17 cellular contexts compared by ENCODE assay signal in genomic region chr5:67771791-67772190, GRCh38.
DNase-seq lines count a peak whose midpoint lies in the region; ATAC-seq, FAIRE-seq and TF ChIP-seq lines count a peak whose summit lies in the region.
"Had no signal": no experiment of that assay in that cellular context is flagged by ENCODE, and none has a peak within 500 bp of the region (broad histone marks: within the 10 kb centered on the region; RNA-seq: fewer than 3 reads in every experiment).

No MANE protein-coding gene starts in this region.

- TF ChIP-seq POLR2A in HepG2 (IDR thresholded peaks at IDR 0.05; ENCODE audit: insufficient read depth in 1 of 2, low read depth in 2 of 2, low read length in 2 of 2) (no peak), right lobe of liver (IDR thresholded peaks at IDR 0.05) (no peak)

- H3K9me3 ChIP-seq in HepG2 (ENCODE audit: low read length) (0 out of 2 replicates have a peak, but pooled peaks cover 4% of the 10 kb centered on the region), right lobe of liver (no peaks in the 10 kb centered on the region)
- H3K9me3 ChIP-seq: BLaER1 treated with 17β-estradiol and CSF1 and Interleukin-3, amounts not matched to agents 10 nM and 100 nM had no signal

- H3K27me3 Mint-ChIP-seq in nephron (ENCODE audit: low read depth) (no peaks in the 10 kb centered on the region), progenitor cell of endocrine pancreas (no peaks in the 10 kb centered on the region), type B pancreatic cell (no peaks in the 10 kb centered on the region)

- no peak for FAIRE-seq in HepG2 (lab: Jason Lieb, UNC)
- FAIRE-seq: GM12878, GM18507 had no signal

- no peak overlapping the region for H2AFZ ChIP-seq in HepG2 (ENCODE audit: low read length)
- H2AFZ ChIP-seq: GM23248 had no signal

- H3K4me3 Mint-ChIP-seq in nephron (no peak overlapping the region), progenitor cell of endocrine pancreas (ENCODE audit: low read depth) (no peak overlapping the region), type B pancreatic cell (no peak overlapping the region)
- H3K4me3 Mint-ChIP-seq: CD4-positive, CD25-positive, alpha-beta regulatory T cell had no signal

- H3K27ac Mint-ChIP-seq in nephron = peak overlapping the region in 2 of 3 experiments; percentile 25 to 66
- peak overlapping the region; percentile 0 for H3K27ac Mint-ChIP-seq in progenitor cell of endocrine pancreas
- peak overlapping the region; percentile 15 for H3K27ac Mint-ChIP-seq in type B pancreatic cell
- H3K27ac Mint-ChIP-seq: CD4-positive, CD25-positive, alpha-beta regulatory T cell had no signal

- H3K36me3 Mint-ChIP-seq in nephron (ENCODE audit: low read depth) = no peaks in the 10 kb centered on the region
- no peaks in the 10 kb centered on the region for H3K36me3 Mint-ChIP-seq in progenitor cell of endocrine pancreas (ENCODE audit: insufficient read depth)
- no peaks in the 10 kb centered on the region for H3K36me3 Mint-ChIP-seq in type B pancreatic cell
- H3K36me3 Mint-ChIP-seq: CD4-positive, CD25-positive, alpha-beta regulatory T cell had no signal

- intact Hi-C loops in HepG2 (cut with micrococcal nuclease; ENCODE audit: unreplicated experiment) (loop anchor here (2.0 to 5.0 kb wide), 5 partner anchors 46 to 524 kb away; no protein-coding TSS in a partner anchor), right lobe of liver (cut with DNase I) (no loop called here)

- in situ Hi-C loops in HepG2 (cut with HindIII; ENCODE audit: extremely low pct_ligation_motif_present, low pct_unique_long_range_greater_than_20kb) = no loop called here

- no peak for DNase-seq in HepG2 (ENCODE audit: low spot score)
- DNase-seq in right lobe of liver = no peak
- DNase-seq in progenitor cell of endocrine pancreas (ENCODE audit: low spot score, unreplicated experiment) = no peak
- DNase-seq in type B pancreatic cell (ENCODE audit: extremely low spot score, unreplicated experiment) = no peak
- DNase-seq in glomerular visceral epithelial cell (ENCODE audit: extremely low spot score) = no peak
- DNase-seq in NCI-H748 (lab: John Stamatoyannopoulos, UW; ENCODE audit: unreplicated experiment) = no peak
- DNase-seq: 8988T; ACHN; CD4-positive, CD25-positive, alpha-beta regulatory T cell; DMS79; GM23248; H7 had no signal

- H3K36me3 ChIP-seq in HepG2 (replicated peaks in 1 of 2; ENCODE audit: control insufficient read depth in 1 of 2, insufficient read depth in 2 of 2, low read length in 2 of 2) = no peaks in the 10 kb centered on the region
- H3K36me3 ChIP-seq in right lobe of liver = no peaks in the 10 kb centered on the region
- H3K36me3 ChIP-seq: BLaER1 treated with 17β-estradiol and CSF1 and Interleukin-3, amounts not matched to agents 10 nM and 100 nM had no signal

- POLR2A ChIA-PET in HepG2 (lab: Yijun Ruan, JAX) = interaction anchor here (0.9 to 4.9 kb wide), 5 partner anchors 20 to 444 kb away, joined by 3 to 69 read pairs (median 8); partner anchors contain the start of gene PIK3R1

- CTCF ChIA-PET in HepG2 (lab: Yijun Ruan, JAX; ENCODE audit: low intra/inter-chr PET ratio, low total read pairs) = no interaction called here

- TF ChIP-seq RAD21 in HepG2 (CRISPR knock-in tag; IDR thresholded peaks at IDR 0.05) = no peak

- no peak for TF ChIP-seq EP300 in HepG2 (IDR thresholded peaks at IDR 0.05; ENCODE audit: low read depth in 2 of 2, low read length in 2 of 2)
- no peak for TF ChIP-seq EP300 in HepG2 (CRISPR knock-in tag; IDR thresholded peaks at IDR 0.05; ENCODE audit: borderline replicate concordance)

- H3K9ac ChIP-seq in HepG2 (ENCODE audit: insufficient read depth, low read depth, low read length) = no peak overlapping the region
- H3K9ac ChIP-seq: GM23248 had no signal

- ATAC-seq in HepG2 (no peak), right lobe of liver (no peak), HG03469 (IDR thresholded peaks at IDR 0.05; ENCODE audit: unreplicated experiment) (no peak)
- ATAC-seq: GM12878 had no signal

- H3K4me3 ChIP-seq in HepG2 (replicated peaks in 1 of 3; ENCODE audit: insufficient read depth in 1 of 3, low read depth in 2 of 3, low read length in 3 of 3) (no peak overlapping the region), right lobe of liver (no peak overlapping the region)
- H3K4me3 ChIP-seq: BLaER1 treated with 17β-estradiol and CSF1 and Interleukin-3, amounts not matched to agents 10 nM and 100 nM; GM12878; GM23248 had no signal

- H3K79me2 ChIP-seq in HepG2 (ENCODE audit: insufficient read depth, low read length) = no peaks in the 10 kb centered on the region

- no peak overlapping the region for H3K4me2 ChIP-seq in HepG2 (ENCODE audit: low read depth, low read length)

- H3K27ac ChIP-seq in HepG2 (ENCODE audit: extremely low read length, insufficient read depth, low read length) (peak overlapping the region; percentile 92), right lobe of liver (no peak overlapping the region)
- H3K27ac ChIP-seq: GM23248 had no signal

- H3K4me1 ChIP-seq in HepG2 (ENCODE audit: insufficient read depth, low read length) (peaks cover 78% of the 10 kb centered on the region), right lobe of liver (peaks cover 0 to 35% (median 7%) of the 10 kb centered on the region in 4 donors)

- no TSS peak for BruUV-seq in HepG2 (replicated peaks; lab: Mats Ljungman, UMichigan)

- H4K20me1 ChIP-seq in HepG2 (ENCODE audit: insufficient read depth, low read length) = no peaks in the 10 kb centered on the region
- H4K20me1 ChIP-seq: BLaER1 treated with 17β-estradiol and CSF1 and Interleukin-3, amounts not matched to agents 10 nM and 100 nM had no signal

- H3K4me1 Mint-ChIP-seq in nephron (peaks cover 21% of the 10 kb centered on the region), progenitor cell of endocrine pancreas (ENCODE audit: low read depth) (peaks cover 49% of the 10 kb centered on the region), type B pancreatic cell (ENCODE audit: unreplicated experiment) (peaks cover 31% of the 10 kb centered on the region)
- H3K4me1 Mint-ChIP-seq: CD4-positive, CD25-positive, alpha-beta regulatory T cell had no signal

- WGBS in HepG2 (ENCODE audit: low lambda C conversion rate) = 97% methylated on average over 6 of the region's 6 CpGs
- WGBS in right lobe of liver (ENCODE audit: insufficient coverage, low coverage, low lambda C conversion rate, missing lambda C conversion rate) = 90% methylated on average over 6 of the region's 6 CpGs

- H3K27me3 ChIP-seq in HepG2 (ENCODE audit: control insufficient read depth in 1 of 2, insufficient read depth in 2 of 2, low read length in 2 of 2) (no peaks in the 10 kb centered on the region), right lobe of liver (no peaks in the 10 kb centered on the region)
- H3K27me3 ChIP-seq: BLaER1 treated with 17β-estradiol and CSF1 and Interleukin-3, amounts not matched to agents 10 nM and 100 nM had no signal

- TF ChIP-seq CTCF in HepG2 (CRISPR knock-in tag; IDR thresholded peaks at IDR 0.05) (no peak), right lobe of liver (IDR thresholded peaks at IDR 0.05) (no peak), nephron (IDR thresholded peaks at IDR 0.05; ENCODE audit: unreplicated experiment in 3 of 3) (no peak), progenitor cell of endocrine pancreas (IDR thresholded peaks at IDR 0.05; ENCODE audit: unreplicated experiment) (no peak), type B pancreatic cell (conservative IDR thresholded peaks at IDR 0.05) (no peak)

- H3K9me3 Mint-ChIP-seq in nephron = peaks cover under 1% of the 10 kb centered on the region
- peaks cover under 1% of the 10 kb centered on the region for H3K9me3 Mint-ChIP-seq in progenitor cell of endocrine pancreas (ENCODE audit: low read depth)
- peaks cover 1% of the 10 kb centered on the region for H3K9me3 Mint-ChIP-seq in type B pancreatic cell

TF ChIP-seq in HepG2, 621 proteins besides CTCF, POLR2A, EP300 and RAD21:
- TF ChIP-seq KLF13 (CRISPR knock-in tag; IDR thresholded peaks at IDR 0.05) (no peak), BRD4 (CRISPR knock-in tag; IDR thresholded peaks at IDR 0.05) (0 out of 2 replicates have a peak, but pooled peaks have one; percentile 32), THAP11 (CRISPR knock-in tag; IDR thresholded peaks at IDR 0.05) (no peak)
TF ChIP-seq in HepG2: peak in this region for 1.
